Comparison of ENCODE assay signal across 26 cellular contexts in the genomic region with DNA sequence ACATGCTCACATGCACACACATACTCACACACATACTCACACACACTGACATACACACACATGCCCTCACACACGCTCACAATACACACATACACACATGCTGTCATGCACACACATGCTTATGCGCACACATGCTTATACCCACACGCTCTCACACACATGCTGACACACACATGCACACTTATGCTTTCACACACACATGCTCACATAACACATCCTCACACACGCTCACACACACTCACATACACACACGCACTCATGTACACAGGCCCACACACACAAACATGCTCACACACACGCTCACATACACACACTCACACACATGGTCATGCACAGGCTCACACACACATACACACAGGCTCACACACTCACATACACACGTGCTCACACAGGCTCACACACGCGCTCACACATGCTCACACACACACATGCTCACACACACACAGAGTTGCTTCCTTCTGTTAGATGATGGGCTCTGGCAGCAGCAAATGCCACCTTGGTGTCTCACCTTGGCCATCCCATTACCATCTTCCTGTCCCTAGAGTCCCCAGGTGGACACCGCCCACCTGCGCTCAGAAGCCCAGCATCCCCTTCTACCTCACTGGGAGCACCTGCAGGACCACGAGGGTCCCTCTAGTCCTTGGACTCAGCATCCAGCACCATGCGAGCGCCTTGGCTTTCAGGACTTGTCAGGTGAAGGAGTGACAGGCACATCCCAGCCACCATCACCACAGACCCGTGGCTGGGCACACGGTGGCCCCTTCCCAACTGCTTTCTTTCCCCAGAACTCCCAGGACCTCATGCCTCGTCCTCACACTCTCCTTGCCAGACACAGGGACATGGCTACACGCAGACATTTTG.
"Had no signal": no experiment of that assay in that cellular context is flagged by ENCODE, and none has a peak within 500 bp of the region (broad histone marks: within the 10 kb centered on the region; RNA-seq: fewer than 3 reads in every experiment).

No MANE protein-coding gene starts in this region.

- H3K4me2 ChIP-seq: SK-N-SH had no signal

- H3K4me1 ChIP-seq: adrenal gland, Peyer's patch, SJCRH30 had no signal

- ATAC-seq: activated CD4-positive, alpha-beta T cell treated with anti-CD3 and anti-CD28 coated beads for 36 hours; activated CD8-positive, alpha-beta T cell treated with anti-CD3 and anti-CD28 coated beads for 36 hours; activated T-cell treated with anti-CD3 and anti-CD28 coated beads, Interleukin-2, amount 50 U/mL, for 72 hours had no signal

- H3K36me3 ChIP-seq: adrenal gland, MG63, Peyer's patch, SJCRH30 had no signal

- H3K36me3 Mint-ChIP-seq: activated naive CD8-positive, alpha-beta T cell treated with anti-CD3 and anti-CD28 coated beads, Interleukin-2, amount 10 ng/mL, durations not matched to agents 7 days and 5 days had no signal

- H3K27ac ChIP-seq: adrenal gland, Peyer's patch, RWPE1, SJCRH30, VCaP had no signal

- H3K4me3 Mint-ChIP-seq: activated CD4-positive, alpha-beta T cell treated with anti-CD3 and anti-CD28 coated beads for 36 hours; activated CD8-positive, alpha-beta T cell treated with anti-CD3 and anti-CD28 coated beads for 36 hours; activated naive CD8-positive, alpha-beta T cell treated with anti-CD3 and anti-CD28 coated beads, Interleukin-2, amount 10 ng/mL, durations not matched to agents 7 days and 5 days; activated T-cell treated with anti-CD3 and anti-CD28 coated beads, Interleukin-2, amount 50 U/mL, for 72 hours had no signal

- H3K4me1 Mint-ChIP-seq: activated CD4-positive, alpha-beta T cell treated with anti-CD3 and anti-CD28 coated beads for 36 hours; activated naive CD8-positive, alpha-beta T cell treated with anti-CD3 and anti-CD28 coated beads, Interleukin-2, amount 10 ng/mL, durations not matched to agents 7 days and 5 days had no signal

- H3K9ac ChIP-seq: SK-N-SH had no signal

- DNase-seq: activated CD4-positive, alpha-beta T cell treated with anti-CD3 and anti-CD28 coated beads for 36 hours; activated CD8-positive, alpha-beta memory T cell treated with anti-CD3 and anti-CD28 coated beads, Interleukin-2, amount 50 U/mL, for 4 hours; activated CD8-positive, alpha-beta T cell treated with anti-CD3 and anti-CD28 coated beads for 36 hours; activated naive CD4-positive, alpha-beta T cell treated with anti-CD3 and anti-CD28 coated beads, Interleukin-2, amount 50 U/mL, for 16 hours; activated naive CD8-positive, alpha-beta T cell treated with anti-CD3 and anti-CD28 coated beads, Interleukin-2, amount 10 ng/mL, durations not matched to agents 7 days and 5 days; activated T-cell treated with anti-CD3 and anti-CD28 coated beads, Interleukin-2, amount 50 U/mL, for 72 hours; anterior cingulate cortex; central memory CD4-positive, alpha-beta T cell; MG63; MV-4-11; NCI-H1092 treated with DMSO at 0.1 percent for 48 hours; NCI-H1436; NCI-H1694 treated with DMSO at 0.1 percent for 48 hours; NCI-H2029 treated with DMSO at 0.1 percent for 48 hours; NCI-H345; NCI-H510A; NCI-H526 treated with DMSO at 0.1 percent for 48 hours; NK-92 treated with Interleukin-12 subunit alpha and Interleukin-12 subunit beta, amount 100 ng/mL, for 24 hours; Peyer's patch; Right ventricle myocardium superior; SJCRH30; SK-N-SH; T-helper 1 cell had no signal

- H3K9me3 ChIP-seq: adrenal gland, MG63, Peyer's patch, SJCRH30, SK-N-SH had no signal

- H3K9me3 Mint-ChIP-seq: activated CD8-positive, alpha-beta T cell treated with anti-CD3 and anti-CD28 coated beads for 36 hours; activated naive CD8-positive, alpha-beta T cell treated with anti-CD3 and anti-CD28 coated beads, Interleukin-2, amount 10 ng/mL, durations not matched to agents 7 days and 5 days; activated T-cell treated with anti-CD3 and anti-CD28 coated beads, Interleukin-2, amount 50 U/mL, for 72 hours had no signal

- H3K4me3 ChIP-seq: adrenal gland, MG63, Peyer's patch, SJCRH30 had no signal

- H3K27me3 Mint-ChIP-seq: activated CD4-positive, alpha-beta T cell treated with anti-CD3 and anti-CD28 coated beads for 36 hours; activated CD8-positive, alpha-beta T cell treated with anti-CD3 and anti-CD28 coated beads for 36 hours had no signal

- H3K27ac Mint-ChIP-seq: activated CD4-positive, alpha-beta T cell treated with anti-CD3 and anti-CD28 coated beads for 36 hours; activated CD8-positive, alpha-beta T cell treated with anti-CD3 and anti-CD28 coated beads for 36 hours; activated naive CD8-positive, alpha-beta T cell treated with anti-CD3 and anti-CD28 coated beads, Interleukin-2, amount 10 ng/mL, durations not matched to agents 7 days and 5 days; activated T-cell treated with anti-CD3 and anti-CD28 coated beads, Interleukin-2, amount 50 U/mL, for 72 hours had no signal

- H3K27me3 ChIP-seq: adrenal gland, MG63, Peyer's patch, SJCRH30 had no signal
